Comparison of ENCODE assay signal across 14 cellular contexts in genomic region chr2:241865957-241866858, GRCh38. TPM values are rescaled to one million over a fixed set of nuclear protein-coding genes. Genes with fewer than 3 reads are reported as not detected.
A peak's percentile ranks its signal among the peaks of the same experiment; 100 is the strongest.
DNase-seq lines count a peak whose midpoint lies in the region; ATAC-seq and TF ChIP-seq lines count a peak whose summit lies in the region.
"Had no signal": no experiment of that assay in that cellular context is flagged by ENCODE, and none has a peak within 500 bp of the region (broad histone marks: within the 10 kb centered on the region; RNA-seq: fewer than 3 reads in every experiment).

No MANE protein-coding gene starts in this region.

- H3K27ac Mint-ChIP-seq in Caco-2 (ENCODE audit: unreplicated experiment) (peak overlapping the region; percentile 27), memory B cell (peak overlapping the region; percentile 79)
- H3K27ac Mint-ChIP-seq in activated naive CD8-positive, alpha-beta T cell treated with anti-CD3 and anti-CD28 coated beads for 36 hours, result peak overlapping the region; percentile 13
- H3K27ac Mint-ChIP-seq: mesothelial cell of epicardium; stimulated activated memory B cell treated with anti-CD40 and anti-IgM and Interleukin-4, amounts not matched to agents 10 μg/mL and 1 μg/mL and 100 μg/mL, for 72 hours had no signal

- H3K4me3 Mint-ChIP-seq in Caco-2 (ENCODE audit: unreplicated experiment), result no peak overlapping the region
- no peak overlapping the region for H3K4me3 Mint-ChIP-seq in activated naive CD8-positive, alpha-beta T cell treated with anti-CD3 and anti-CD28 coated beads for 36 hours
- no peak overlapping the region for H3K4me3 Mint-ChIP-seq in memory B cell
- H3K4me3 Mint-ChIP-seq: mesothelial cell of epicardium; stimulated activated memory B cell treated with anti-CD40 and anti-IgM and Interleukin-4, amounts not matched to agents 10 μg/mL and 1 μg/mL and 100 μg/mL, for 72 hours had no signal

- peaks cover 23% of the 10 kb centered on the region for H3K9me3 Mint-ChIP-seq in Caco-2 (ENCODE audit: unreplicated experiment)
- peaks cover 13% of the 10 kb centered on the region for H3K9me3 Mint-ChIP-seq in activated naive CD8-positive, alpha-beta T cell treated with anti-CD3 and anti-CD28 coated beads for 36 hours
- H3K9me3 Mint-ChIP-seq in memory B cell, result no peaks in the 10 kb centered on the region

- intact Hi-C loops in Caco-2 (cut with micrococcal nuclease; ENCODE audit: unreplicated experiment), result no loop called here

- peak; percentile 28 for ATAC-seq in memory B cell (ENCODE audit: low read depth)
- ATAC-seq: gastrocnemius medialis; stimulated activated memory B cell treated with anti-CD40 and anti-IgM and Interleukin-4, amounts not matched to agents 10 μg/mL and 1 μg/mL and 100 μg/mL, for 72 hours had no signal

- no peak for TF ChIP-seq CTCF in Caco-2 (IDR thresholded peaks at IDR 0.05; ENCODE audit: insufficient read depth in 1 of 2, low read depth in 1 of 2, low read length in 1 of 2, severe bottlenecking in 1 of 2, unreplicated experiment in 1 of 2)

- H3K27me3 Mint-ChIP-seq in Caco-2 (ENCODE audit: insufficient read depth, unreplicated experiment), result no peaks in the 10 kb centered on the region
- H3K27me3 Mint-ChIP-seq in activated naive CD8-positive, alpha-beta T cell treated with anti-CD3 and anti-CD28 coated beads for 36 hours, result peaks cover 32% of the 10 kb centered on the region
- peaks cover 30% of the 10 kb centered on the region for H3K27me3 Mint-ChIP-seq in memory B cell

- no peaks in the 10 kb centered on the region for H3K4me1 ChIP-seq in Caco-2
- H3K4me1 ChIP-seq: breast epithelium, gastrocnemius medialis had no signal

- DNase-seq in Caco-2 (peak in 1 of 2 experiments; percentile 53), H7 (peak; percentile 93), memory B cell (ENCODE audit: low spot score in 2 of 2) (no peak), NK-92 (lab: John Stamatoyannopoulos, UW; ENCODE audit: unreplicated experiment) (no peak), GM03348 (ENCODE audit: low spot score) (no peak), ecto neural progenitor cell (ENCODE audit: low spot score) (no peak)
- DNase-seq in activated naive CD8-positive, alpha-beta T cell treated with anti-CD3 and anti-CD28 coated beads for 36 hours, result peak; percentile 52
- DNase-seq: gastrocnemius medialis, Karpas-422, NCI-H748 treated with DMSO at 0.1 percent for 48 hours had no signal

- H3K36me3 ChIP-seq in Caco-2 (ENCODE audit: control insufficient read depth, insufficient read depth, low read length), result no peaks in the 10 kb centered on the region
- no peaks in the 10 kb centered on the region for H3K36me3 ChIP-seq in H7 (replicated peaks; ENCODE audit: control insufficient read depth, insufficient read depth, low read length)
- H3K36me3 ChIP-seq: breast epithelium, gastrocnemius medialis had no signal

- no peaks in the 10 kb centered on the region for H3K9me3 ChIP-seq in Caco-2
- H3K9me3 ChIP-seq: breast epithelium, gastrocnemius medialis had no signal

- no peaks in the 10 kb centered on the region for H3K27me3 ChIP-seq in Caco-2 (replicated peaks; ENCODE audit: control insufficient read depth, insufficient read depth, low read length)
- no peaks in the 10 kb centered on the region for H3K27me3 ChIP-seq in H7 (ENCODE audit: control insufficient read depth, insufficient read depth, low read length)

- CTCF ChIA-PET in Caco-2 (lab: Charles Lee), result no interaction called here

- BruUV-seq in Caco-2 (replicated peaks; lab: Mats Ljungman, UMichigan), result no TSS peak

- POLR2A ChIA-PET in Caco-2 (lab: Charles Lee), result no interaction called here

- H3K36me3 Mint-ChIP-seq in Caco-2 (ENCODE audit: insufficient read depth, unreplicated experiment) (peaks cover 6% of the 10 kb centered on the region), memory B cell (peaks cover 6% of the 10 kb centered on the region)
- H3K36me3 Mint-ChIP-seq in activated naive CD8-positive, alpha-beta T cell treated with anti-CD3 and anti-CD28 coated beads for 36 hours, result peaks cover 15% of the 10 kb centered on the region
- H3K36me3 Mint-ChIP-seq: mesothelial cell of epicardium had no signal

- H3K4me1 Mint-ChIP-seq in Caco-2 (ENCODE audit: low read depth, unreplicated experiment) (peaks cover 14% of the 10 kb centered on the region), memory B cell (peaks cover 34% of the 10 kb centered on the region)
- H3K4me1 Mint-ChIP-seq in activated naive CD8-positive, alpha-beta T cell treated with anti-CD3 and anti-CD28 coated beads for 36 hours, result peaks cover 65% of the 10 kb centered on the region

- H3K4me3 ChIP-seq in Caco-2 (ENCODE audit: low read depth, low read length) (no peak overlapping the region), H7 (ENCODE audit: insufficient read depth, low read depth, low read length) (no peak overlapping the region)
- H3K4me3 ChIP-seq: breast epithelium, gastrocnemius medialis, skin epidermis had no signal

RNA-seq across cellular contexts. Expression of gene RTP5, which starts 3.3 kb away (rescaled TPM):
- not detected in 2 replicates for total RNA-seq in Caco-2 (2022)
- not detected in 2 replicates for total RNA-seq in H7 (2014; rRNA removed; shearing (Covaris generic))
- under 1 TPM in 1 of 2 experiments, not detected in 1; 0.20 TPM for total RNA-seq in activated naive CD8-positive, alpha-beta T cell treated with anti-CD3 and anti-CD28 coated beads for 36 hours
- total RNA-seq: gastrocnemius medialis, mesothelial cell of epicardium had no signal

RNA-seq across cellular contexts. Expression of gene PDCD1, which starts 7.5 kb away (rescaled TPM):
- not detected in 2 replicates for total RNA-seq in Caco-2 (2022)
- 1.0 and 2.8 TPM in 2 replicates for total RNA-seq in H7 (2014; rRNA removed; shearing (Covaris generic))
- total RNA-seq in activated naive CD8-positive, alpha-beta T cell treated with anti-CD3 and anti-CD28 coated beads for 36 hours, result 10 to 100 TPM; 24.3 TPM
- total RNA-seq: mesothelial cell of epicardium had no signal

RNA-seq across cellular contexts. Expression of gene NEU4, which starts 57.2 kb away (rescaled TPM):
- total RNA-seq in Caco-2 (2022), result 1.5 and 3.9 TPM in 2 replicates
- total RNA-seq in H7 (2014; rRNA removed; shearing (Covaris generic)), result 0.41 TPM in 1 of 2 replicates, not detected in the other
- total RNA-seq in activated naive CD8-positive, alpha-beta T cell treated with anti-CD3 and anti-CD28 coated beads for 36 hours, result under 1 TPM; 0.08 to 0.40 TPM

Comparison
In these comparisons a context has a peak if more than half of its experiments do, and no peak if none do; other contexts are left out.
1. DNase-seq: peak in H7 (single experiment) and activated naive CD8-positive, alpha-beta T cell treated with anti-CD3 and anti-CD28 coated beads for 36 hours (single experiment); none in memory B cell (0 of 2), NK-92 (single experiment), GM03348 (single experiment) and ecto neural progenitor cell (single experiment).
2. H3K27ac Mint-ChIP-seq: peak in every context shown above with its lines; median percentile 79 in memory B cell; 27 in Caco-2; 13 in activated naive CD8-positive, alpha-beta T cell treated with anti-CD3 and anti-CD28 coated beads for 36 hours.